ENCODE assay signal across 16 cellular contexts in genomic region chr3:13927295-13927694, GRCh38. TPM values are rescaled to one million over a fixed set of nuclear protein-coding genes. Genes with fewer than 3 reads are reported as not detected.
DNase-seq lines count a peak whose midpoint lies in the region; FAIRE-seq and TF ChIP-seq lines count a peak whose summit lies in the region.
"Had no signal": no experiment of that assay in that cellular context is flagged by ENCODE, and none has a peak within 500 bp of the region (broad histone marks: within the 10 kb centered on the region; RNA-seq: fewer than 3 reads in every experiment).

No MANE protein-coding gene starts in this region.

- no peak overlapping the region for H3K18ac ChIP-seq in H9 (ENCODE audit: insufficient read length, low read depth, low read length)

- no peak overlapping the region for H2BK15ac ChIP-seq in H9 (ENCODE audit: low read depth, low read length)

- H3K56ac ChIP-seq in H9 (ENCODE audit: insufficient read length, low read depth, low read length) = no peak overlapping the region

- H3K27ac ChIP-seq in H9 (ENCODE audit: insufficient read length, low read depth, low read length) (no peak overlapping the region), kidney (ENCODE audit: low read depth in 2 of 2, low read length in 2 of 2) (no peak overlapping the region)
- H3K27ac ChIP-seq: SJSA1 had no signal

- no peak overlapping the region for H4K8ac ChIP-seq in H9 (replicated peaks; ENCODE audit: insufficient read length, low read depth, low read length)

- H3K27ac Mint-ChIP-seq in H9 = no peak overlapping the region
- H3K27ac Mint-ChIP-seq: activated B cell treated with CpG ODN at 0.5 μM for 24 hours; activated naive CD4-positive, alpha-beta T cell treated with anti-CD3 and anti-CD28 coated beads, Interleukin-2, amount 50 U/mL, for 72 hours had no signal

- no peak overlapping the region for H4K5ac ChIP-seq in H9 (ENCODE audit: insufficient read length, low read depth, low read length)

- no peaks in the 10 kb centered on the region for H3K9me3 ChIP-seq in H9 (ENCODE audit: control insufficient read depth, low read depth, low read length)
- peaks cover 0 to 3% of the 10 kb centered on the region in 2 donors for H3K9me3 ChIP-seq in kidney (ENCODE audit: control insufficient read depth in 1 of 2, low read length in 2 of 2)
- H3K9me3 ChIP-seq: SJSA1 had no signal

- H3K9me3 Mint-ChIP-seq in H9 = peaks cover 50 to 84% of the 10 kb centered on the region in 2 experiments

- H3K79me2 ChIP-seq in H9 (ENCODE audit: insufficient read depth, low read length) = no peaks in the 10 kb centered on the region

- no peaks in the 10 kb centered on the region for H3K36me3 ChIP-seq in BJ (ENCODE audit: control insufficient read depth, insufficient read depth, low read length)
- H3K36me3 ChIP-seq in kidney (ENCODE audit: control insufficient read depth in 1 of 2, insufficient read depth in 2 of 2, low read length in 2 of 2) = no peaks in the 10 kb centered on the region
- H3K36me3 ChIP-seq: SJSA1 had no signal

- no peak overlapping the region for H2BK12ac ChIP-seq in H9 (ENCODE audit: insufficient read length, low read depth, low read length)

- intact Hi-C loops in kidney (cut with DNase I) = no loop called here

- no peak overlapping the region for H3K4me2 ChIP-seq in H9 (ENCODE audit: insufficient read depth, insufficient read length, low read length)

- TF ChIP-seq CTCF in BJ (IDR thresholded peaks at IDR 0.05; ENCODE audit: insufficient read depth, low read depth, low read length) (peak; percentile 25; the same call in 1 of the 2 replicates), H9 (conservative IDR thresholded peaks at IDR 0.05) (peak; percentile 41; the same call in 2 of the 3 replicates), kidney (IDR thresholded peaks at IDR 0.05; ENCODE audit: borderline replicate concordance, extremely low read depth, insufficient read depth) (no peak)

- no peak overlapping the region for H2AFZ ChIP-seq in H9 (ENCODE audit: low read length)

- no peaks in the 10 kb centered on the region for H3K4me1 Mint-ChIP-seq in H9
- H3K4me1 Mint-ChIP-seq: activated B cell treated with CpG ODN at 0.5 μM for 24 hours had no signal

- no peak overlapping the region for H3K23ac ChIP-seq in H9 (ENCODE audit: insufficient read length, low read depth, low read length)

- POLR2A ChIA-PET in BJ (lab: Charles Lee) = no interaction called here

- CTCF ChIA-PET in BJ (lab: Yijun Ruan, JAX) = no interaction called here

- H2BK20ac ChIP-seq in H9 (ENCODE audit: low read depth, low read length, poor library complexity, severe bottlenecking) = no peak overlapping the region

- H4K20me1 ChIP-seq in H9 (ENCODE audit: control insufficient read depth, insufficient read depth, insufficient read length) = no peaks in the 10 kb centered on the region

- H3K36me3 Mint-ChIP-seq in H9 (ENCODE audit: insufficient read depth in 1 of 3, low read depth in 3 of 3) = peaks cover 0 to 3% (median 3%) of the 10 kb centered on the region in 3 experiments; a peak in 4 of 7 replicates

- no peak overlapping the region for H2BK5ac ChIP-seq in H9 (ENCODE audit: insufficient read length, low read length)

- no peak overlapping the region for H3K4me3 Mint-ChIP-seq in H9
- H3K4me3 Mint-ChIP-seq: activated B cell treated with CpG ODN at 0.5 μM for 24 hours had no signal

- H2AK5ac ChIP-seq in H9 (ENCODE audit: insufficient read length, low read length) = no peak overlapping the region

- FAIRE-seq in kidney (lab: Jason Lieb, UNC) = no peak

- WGBS in H9 (ENCODE audit: extremely low coverage, insufficient read length, low lambda C conversion rate) = no CpG with 5 or more reads among the region's 7 CpGs

- H3K4ac ChIP-seq in H9 (ENCODE audit: low read depth, low read length) = no peak overlapping the region

- H3K79me1 ChIP-seq in H9 (ENCODE audit: insufficient read depth, low read depth, low read length, poor library complexity, severe bottlenecking) = no peaks in the 10 kb centered on the region

- DNase-seq in BJ (ENCODE audit: low read depth) (no peak), H9 (peak; percentile 29), RPMI7951 (ENCODE audit: low read depth) (peak; percentile 13), islet precursor cell (peak; percentile 53), GM19238 (ENCODE audit: insufficient read length, low spot score) (no peak), kidney (no peak)
- DNase-seq in activated T-cell treated with anti-CD3 and anti-CD28 coated beads, Interleukin-2, amount 50 U/mL, for 1 hour = no peak
- DNase-seq: activated B cell treated with CpG ODN at 0.5 μM for 24 hours; activated CD8-positive, alpha-beta memory T cell treated with anti-CD3 and anti-CD28 coated beads, Interleukin-2, amount 50 U/mL, for 4 hours; mesenchymal stem cell; NCI-H146; NCI-H524 treated with DMSO at 0.1 percent for 48 hours; occipital lobe; substantia nigra had no signal

- H4K91ac ChIP-seq in H9 (ENCODE audit: insufficient read length, low read depth, low read length) = no peak overlapping the region

- H2BK120ac ChIP-seq in H9 (ENCODE audit: low read depth, low read length, poor library complexity, severe bottlenecking) = no peak overlapping the region

- no peaks in the 10 kb centered on the region for H3K4me1 ChIP-seq in H9 (ENCODE audit: insufficient read depth, low read length)
- H3K4me1 ChIP-seq in kidney (ENCODE audit: control insufficient read depth in 1 of 2, insufficient read depth in 1 of 2, low read depth in 1 of 2, low read length in 2 of 2) = no peaks in the 10 kb centered on the region
- H3K4me1 ChIP-seq: SJSA1 had no signal

- no peaks in the 10 kb centered on the region for H3K23me2 ChIP-seq in H9 (ENCODE audit: insufficient read length, low read depth, low read length, poor library complexity, severe bottlenecking)

- no peak overlapping the region for H3T11ph ChIP-seq in H9 (ENCODE audit: low read length)

- H3K4me3 ChIP-seq in BJ (ENCODE audit: low read depth, low read length) (no peak overlapping the region), kidney (ENCODE audit: low read length in 2 of 2) (no peak overlapping the region)
- H3K4me3 ChIP-seq: SJSA1 had no signal

- H3K9ac ChIP-seq in H9 (ENCODE audit: extremely low read depth, insufficient read length, low read length) (no peak overlapping the region), kidney (ENCODE audit: low read length in 2 of 2) (no peak overlapping the region)

- peaks cover 21% of the 10 kb centered on the region for H3K27me3 Mint-ChIP-seq in H9 (ENCODE audit: low read depth)

- H3K14ac ChIP-seq in H9 (ENCODE audit: insufficient read depth, low read length) = no peak overlapping the region

- H3K27me3 ChIP-seq in BJ (ENCODE audit: control insufficient read depth, insufficient read depth, low read length) (no peaks in the 10 kb centered on the region), H9 (ENCODE audit: insufficient read depth, low read length) (no peaks in the 10 kb centered on the region)
- H3K27me3 ChIP-seq: SJSA1 had no signal

RNA-seq across cellular contexts. Expression of gene WNT7A, which starts 47.4 kb away (rescaled TPM):
- polyA plus RNA-seq in BJ (2011; rRNA removed) (not detected in 2 replicates), kidney (ENCODE audit: insufficient read depth, low read depth, low replicate concordance) (0.13 TPM)
- not detected in 2 replicates for polyA minus RNA-seq in BJ (2011; rRNA and poly(A)+ RNA removed)
- total RNA-seq in H9 (2021) (not detected in 2 replicates), kidney (3.3 TPM)
- 0.12 TPM in 1 of 2 replicates, not detected in the other for total RNA-seq in RPMI7951 (2014; rRNA removed; shearing (Covaris generic))
- total RNA-seq: activated B cell treated with CpG ODN at 0.5 μM for 24 hours, SJSA1 had no signal

Comparison
In these comparisons a context has a peak if more than half of its experiments do, and no peak if none do; other contexts are left out.
1. DNase-seq: peak in H9 (single experiment), RPMI7951 (single experiment) and islet precursor cell (single experiment); none in BJ (single experiment), GM19238 (single experiment), kidney (single experiment) and activated T-cell treated with anti-CD3 and anti-CD28 coated beads, Interleukin-2, amount 50 U/mL, for 1 hour (single experiment).